ENCODE assay signal across 8 cellular contexts in the genomic region with DNA sequence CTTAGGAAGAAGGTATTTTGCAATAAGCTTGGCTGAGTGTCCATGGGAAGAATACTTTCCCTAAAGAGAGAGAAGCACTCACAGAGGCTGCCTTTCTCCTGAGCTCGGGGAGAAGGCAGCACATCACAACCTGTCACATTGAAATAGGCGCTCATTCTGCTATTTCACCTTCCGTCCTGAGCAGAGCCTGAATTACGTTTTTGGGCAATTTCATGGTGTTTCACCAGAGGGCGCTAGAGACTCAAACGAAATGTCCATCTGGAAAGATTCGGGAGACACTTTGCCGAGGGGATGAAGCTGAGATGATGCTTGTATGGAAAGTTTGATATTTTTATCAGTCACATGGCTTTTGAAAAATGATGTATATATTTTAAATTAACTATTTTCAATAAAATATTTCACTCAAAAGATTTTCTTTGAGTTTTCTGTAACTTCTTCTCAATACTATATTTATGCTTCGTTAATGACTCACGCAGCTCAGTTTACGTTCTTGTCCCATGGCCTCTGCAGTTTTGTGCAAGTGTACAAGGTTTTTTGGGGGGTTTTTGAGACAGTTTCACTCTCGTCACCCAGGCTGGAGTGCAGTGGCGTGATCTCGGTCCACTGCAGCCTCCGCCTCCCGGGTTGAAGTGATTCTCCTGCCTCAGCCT. TPM values are rescaled to one million over a fixed set of nuclear protein-coding genes. Genes with fewer than 3 reads are reported as not detected.
DNase-seq lines count a peak whose midpoint lies in the region; ATAC-seq and TF ChIP-seq lines count a peak whose summit lies in the region.

No MANE protein-coding gene starts in this region.

- intact Hi-C loops in sciatic nerve (cut with DNase I) = no loop called here

- no peaks in the 10 kb centered on the region for H3K27me3 ChIP-seq in OCI-LY3 (ENCODE audit: low read depth, low read length)

- H4K20me1 ChIP-seq in OCI-LY3 (ENCODE audit: insufficient read depth, low read length) = no peaks in the 10 kb centered on the region

- H3K9me3 ChIP-seq in OCI-LY3 (ENCODE audit: insufficient read depth, low read length) = no peaks in the 10 kb centered on the region

- in situ Hi-C loops in Caki2 (cut with HindIII; ENCODE audit: low pct_unique_long_range_greater_than_20kb, low sequenced_read_pairs) = no loop called here

- peak; percentile 58 for TF ChIP-seq CTCF in OCI-LY3 (IDR thresholded peaks at IDR 0.05; ENCODE audit: low read depth, low read length)

- H3K79me2 ChIP-seq in OCI-LY3 (ENCODE audit: low read length) = no peaks in the 10 kb centered on the region

- H3K4me1 ChIP-seq in OCI-LY3 (ENCODE audit: low read length) = no peaks in the 10 kb centered on the region

- H3K9ac ChIP-seq in OCI-LY3 (ENCODE audit: low read length) = no peak overlapping the region

- no peak overlapping the region for H3K4me3 ChIP-seq in OCI-LY3 (ENCODE audit: low read length)

- no peak for ATAC-seq in sciatic nerve
- no peak for ATAC-seq in HG02840 (IDR thresholded peaks at IDR 0.05; ENCODE audit: low FRiP score, unreplicated experiment)
- ATAC-seq in GM18502 (IDR thresholded peaks at IDR 0.05; ENCODE audit: poor library complexity, unreplicated experiment) = no peak

- H3K36me3 ChIP-seq in OCI-LY3 (replicated peaks; ENCODE audit: low read depth, low read length) = peaks cover 21% of the 10 kb centered on the region

- no peak overlapping the region for H3K4me2 ChIP-seq in OCI-LY3 (ENCODE audit: low read length)

- H2AFZ ChIP-seq in OCI-LY3 (ENCODE audit: low read depth, low read length) = no peak overlapping the region

- H3K27ac ChIP-seq in OCI-LY3 (ENCODE audit: low read length) = no peak overlapping the region

- DNase-seq in Caki2 (ENCODE audit: low read depth) (peak; percentile 19), HCEC 1CT (peak; percentile 33), astrocyte of the hippocampus (ENCODE audit: low read depth, low spot score) (peak; percentile 73), hepatic stellate cell (ENCODE audit: low spot score) (peak; percentile 62), sciatic nerve (ENCODE audit: low spot score) (peak; percentile 68)

RNA-seq across cellular contexts. Expression of a gene that starts 17.4 kb away (rescaled TPM):
- total RNA-seq in Caki2 (2014; rRNA removed; shearing (Covaris generic); ENCODE audit: low replicate concordance) = 1.9 and 8.1 TPM in 2 replicates
- 28.8 TPM for total RNA-seq in sciatic nerve

RNA-seq across cellular contexts. Expression of a gene that starts 40.9 kb away (rescaled TPM):
- total RNA-seq in Caki2 (2014; rRNA removed; shearing (Covaris generic); ENCODE audit: low replicate concordance) = 13.5 and 16.3 TPM in 2 replicates
- total RNA-seq in sciatic nerve = 7.6 TPM

RNA-seq across cellular contexts. Expression of a gene that starts 53.2 kb away (rescaled TPM):
- total RNA-seq in Caki2 (2014; rRNA removed; shearing (Covaris generic); ENCODE audit: low replicate concordance) = 12.8 and 33.6 TPM in 2 replicates
- total RNA-seq in sciatic nerve = 81.3 TPM

Comparison
In these comparisons a context has a peak if more than half of its experiments do, and no peak if none do; other contexts are left out.
1. DNase-seq: peak in every context shown above with its lines; median percentile 73 in astrocyte of the hippocampus; 68 in sciatic nerve; 62 in hepatic stellate cell; 33 in HCEC 1CT; 19 in Caki2.